Comparison of ENCODE assay signal across 8 cellular contexts in the genomic region with DNA sequence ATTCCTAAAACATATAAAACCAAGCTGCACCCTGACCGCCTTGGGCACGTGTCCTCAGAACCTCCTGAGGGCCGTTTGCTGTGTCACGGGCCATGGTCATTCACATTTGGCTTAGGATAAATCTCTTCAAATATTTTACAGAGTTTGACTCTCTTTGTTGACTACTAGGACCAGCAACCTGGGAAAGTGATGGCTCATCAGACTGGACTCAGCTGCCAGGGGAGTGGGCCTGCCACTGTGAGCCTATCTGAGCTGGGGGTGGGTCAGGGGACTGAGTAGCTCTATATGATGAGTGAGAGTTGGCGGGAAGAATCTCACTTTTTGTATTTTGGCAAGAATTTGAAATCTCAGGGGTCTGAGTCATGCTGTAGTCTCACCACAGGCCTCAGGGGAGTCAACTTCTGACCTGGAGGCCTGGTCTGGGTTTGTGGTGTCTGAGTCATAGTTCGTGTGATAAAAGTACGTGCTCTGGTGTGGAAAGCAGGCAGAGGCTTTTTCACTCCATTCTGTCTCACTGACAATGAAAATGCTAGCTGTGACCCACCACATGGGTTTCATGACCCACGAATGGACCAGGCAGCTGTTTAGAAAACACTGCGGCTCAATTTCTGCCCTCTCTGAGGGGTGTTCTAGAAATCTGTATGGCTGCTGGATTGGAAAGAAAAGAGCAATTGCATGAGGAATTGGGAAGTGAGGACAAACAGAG.
DNase-seq lines count a peak whose midpoint lies in the region; ATAC-seq and TF ChIP-seq lines count a peak whose summit lies in the region.

No MANE protein-coding gene starts in this region.

- H3K9me2 ChIP-seq in SU-DHL-6 (replicated peaks; ENCODE audit: insufficient read depth, low read length), result no peaks in the 10 kb centered on the region

- no peak overlapping the region for H3K4me3 ChIP-seq in SU-DHL-6 (ENCODE audit: insufficient read depth, low read length, poor library complexity, severe bottlenecking)

- peak overlapping the region; percentile 44 for H3K4me2 ChIP-seq in SU-DHL-6 (ENCODE audit: low read depth, low read length, poor library complexity, severe bottlenecking)

- no peaks in the 10 kb centered on the region for H3K9me3 ChIP-seq in SU-DHL-6 (ENCODE audit: insufficient read depth, low read length)

- no peaks in the 10 kb centered on the region for H4K20me1 ChIP-seq in SU-DHL-6 (ENCODE audit: low read depth, low read length)

- no peak for TF ChIP-seq CTCF in SU-DHL-6 (IDR thresholded peaks at IDR 0.05; ENCODE audit: insufficient read depth, low read length, poor library complexity, severe bottlenecking)

- no peaks in the 10 kb centered on the region for H3K36me3 ChIP-seq in SU-DHL-6 (ENCODE audit: low read length)

- H3K27me3 ChIP-seq in SU-DHL-6 (ENCODE audit: low read length), result no peaks in the 10 kb centered on the region

- H3K27ac ChIP-seq in SU-DHL-6 (ENCODE audit: low read depth, low read length), result peak overlapping the region; percentile 52

- peaks cover 5% of the 10 kb centered on the region; the same call in 1 of the 2 replicates for H3F3A ChIP-seq in SU-DHL-6 (ENCODE audit: insufficient read depth)

- peak overlapping the region; percentile 28; the same call in 1 of the 2 replicates for H3K9ac ChIP-seq in SU-DHL-6 (ENCODE audit: low read length)

- DNase-seq in AG08396 (ENCODE audit: low spot score), result peak; percentile 89
- peak; percentile 91 for DNase-seq in amniotic stem cell (lab: John Stamatoyannopoulos, UW)
- DNase-seq in kidney tubule cell (ENCODE audit: low spot score), result peak; percentile 99
- peak; percentile 74 for DNase-seq in stimulated activated CD8-positive, alpha-beta memory T cell treated with anti-CD3 and anti-CD28 coated beads, Interleukin-15, amount 100 ng/mL, for 48 hours (ENCODE audit: low read depth in 2 of 2)
- DNase-seq in Ammon's horn (ENCODE audit: low spot score), result no peak

- ATAC-seq in GM19351 (IDR thresholded peaks at IDR 0.05; ENCODE audit: unreplicated experiment) (peak; percentile 56), HG03439 (IDR thresholded peaks at IDR 0.05; ENCODE audit: unreplicated experiment) (peak; percentile 72)

- no peaks in the 10 kb centered on the region for H3K79me2 ChIP-seq in SU-DHL-6 (ENCODE audit: insufficient read depth, low read length)

- peak overlapping the region; percentile 67 for H2AFZ ChIP-seq in SU-DHL-6 (ENCODE audit: low read depth, low read length, severe bottlenecking)
